In the genomic region with DNA sequence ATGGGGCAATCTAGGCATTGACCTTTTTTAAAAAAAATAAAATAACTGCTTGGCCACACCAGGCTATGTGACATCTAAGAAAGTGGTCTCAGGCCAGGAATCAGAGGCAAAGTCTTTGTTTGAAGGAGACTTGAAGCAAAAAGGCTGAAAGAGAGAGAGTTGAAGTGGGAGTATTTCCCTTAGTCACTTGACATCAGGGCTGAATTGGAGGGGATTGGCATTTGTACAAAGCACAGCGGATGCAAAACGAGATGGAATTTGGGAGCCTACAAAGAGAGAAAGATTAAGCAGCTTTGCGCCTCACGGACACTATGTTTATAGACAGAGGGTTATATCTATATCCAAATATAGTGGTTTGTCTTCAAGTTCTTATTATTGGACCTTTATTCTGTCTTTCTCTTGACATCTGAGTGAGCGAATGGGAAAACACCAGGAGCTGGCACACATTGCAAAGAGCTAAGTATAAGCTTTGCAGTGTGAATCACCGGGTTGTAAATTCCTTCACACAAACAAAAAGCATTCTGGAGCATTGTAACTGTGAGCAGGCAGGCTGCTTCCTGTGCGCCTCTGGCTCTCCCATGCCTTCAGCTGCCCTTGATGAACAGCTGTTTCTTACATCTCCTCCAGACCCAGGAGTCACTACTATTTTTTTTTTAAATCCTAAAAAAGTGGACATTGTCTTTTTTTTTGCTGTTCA, we compare ENCODE assay signal across 15 cellular contexts.
DNase-seq lines count a peak whose midpoint lies in the region; ATAC-seq, FAIRE-seq and TF ChIP-seq lines count a peak whose summit lies in the region.
"Had no signal": no experiment of that assay in that cellular context is flagged by ENCODE, and none has a peak within 500 bp of the region (broad histone marks: within the 10 kb centered on the region; RNA-seq: fewer than 3 reads in every experiment).

No MANE protein-coding gene starts in this region.

- CTCF ChIA-PET in IMR-90 (lab: Yijun Ruan, JAX), result no interaction called here

- no peak overlapping the region for H2BK12ac ChIP-seq in mesenchymal stem cell (ENCODE audit: low read length in 2 of 2)

- no peak for TF ChIP-seq RAD21 in IMR-90 (IDR thresholded peaks at IDR 0.05; ENCODE audit: low read length)

- TF ChIP-seq CTCF in AG09309 (IDR thresholded peaks at IDR 0.05; ENCODE audit: control insufficient read depth, insufficient read depth, low read depth, low read length, missing control alignments) (no peak), IMR-90 (conservative IDR thresholded peaks at IDR 0.05; ENCODE audit: low read depth, low read length) (no peak), D721Med (IDR thresholded peaks at IDR 0.05; ENCODE audit: insufficient read depth, missing control alignments) (no peak)

- H3K18ac ChIP-seq in IMR-90 (ENCODE audit: low read depth, low read length) (no peak overlapping the region), mesenchymal stem cell (ENCODE audit: low read depth in 1 of 2, low read length in 2 of 2) (peak overlapping the region in 1 of 2 experiments; percentile 41)

- no peaks in the 10 kb centered on the region for H3K9me3 Mint-ChIP-seq in activated T-cell treated with anti-CD3 and anti-CD28 coated beads, Interleukin-2, amount 50 U/mL, for 4 hours
- H3K9me3 Mint-ChIP-seq: activated CD8-positive, alpha-beta T cell treated with anti-CD3 and anti-CD28 coated beads for 36 hours had no signal

- H3K27me3 ChIP-seq in IMR-90 (ENCODE audit: control insufficient read depth, insufficient read depth, low read length) (no peaks in the 10 kb centered on the region), mesenchymal stem cell (ENCODE audit: control insufficient read depth in 1 of 2, insufficient read depth in 1 of 2, low read length in 2 of 2) (no peaks in the 10 kb centered on the region)
- H3K27me3 ChIP-seq: uterus had no signal

- H2BK120ac ChIP-seq in IMR-90 (ENCODE audit: low read depth, low read length) (no peak overlapping the region), mesenchymal stem cell (ENCODE audit: low read depth, low read length) (no peak overlapping the region)

- no peaks in the 10 kb centered on the region for H3K4me1 Mint-ChIP-seq in activated T-cell treated with anti-CD3 and anti-CD28 coated beads, Interleukin-2, amount 50 U/mL, for 4 hours (ENCODE audit: low read depth)
- H3K4me1 Mint-ChIP-seq: activated naive CD4-positive, alpha-beta T cell treated with anti-CD3 and anti-CD28 coated beads, Interleukin-2, amount 10 ng/mL, durations not matched to agents 7 days and 5 days had no signal

- H4K20me1 ChIP-seq in IMR-90 (ENCODE audit: insufficient read depth, low read length), result no peaks in the 10 kb centered on the region

- H3K27me3 Mint-ChIP-seq in activated T-cell treated with anti-CD3 and anti-CD28 coated beads, Interleukin-2, amount 50 U/mL, for 4 hours (ENCODE audit: low read depth), result no peaks in the 10 kb centered on the region
- H3K27me3 Mint-ChIP-seq: activated CD8-positive, alpha-beta T cell treated with anti-CD3 and anti-CD28 coated beads for 36 hours; activated naive CD4-positive, alpha-beta T cell treated with anti-CD3 and anti-CD28 coated beads, Interleukin-2, amount 10 ng/mL, durations not matched to agents 7 days and 5 days had no signal

- H3K23ac ChIP-seq in IMR-90 (ENCODE audit: low read depth, low read length), result no peak overlapping the region
- no peak overlapping the region for H3K23ac ChIP-seq in mesenchymal stem cell (ENCODE audit: low read length in 2 of 2)

- TF ChIP-seq POLR2A in IMR-90 (IDR thresholded peaks at IDR 0.05; ENCODE audit: low read depth, low read length), result no peak

- no peak for FAIRE-seq in D721Med (lab: Jason Lieb, UNC)

- no peak overlapping the region for H3K56ac ChIP-seq in IMR-90 (ENCODE audit: extremely low read depth, insufficient read depth, low read length)

- H2BK20ac ChIP-seq in IMR-90 (ENCODE audit: low read depth, low read length), result no peak overlapping the region

- H3K4ac ChIP-seq in IMR-90 (ENCODE audit: low read depth, low read length), result no peak overlapping the region
- H3K4ac ChIP-seq in mesenchymal stem cell (ENCODE audit: low read depth in 1 of 2, low read length in 2 of 2), result no peak overlapping the region

- no peak overlapping the region for H3K4me3 Mint-ChIP-seq in activated T-cell treated with anti-CD3 and anti-CD28 coated beads, Interleukin-2, amount 50 U/mL, for 4 hours
- H3K4me3 Mint-ChIP-seq: activated CD8-positive, alpha-beta T cell treated with anti-CD3 and anti-CD28 coated beads for 36 hours; activated naive CD4-positive, alpha-beta T cell treated with anti-CD3 and anti-CD28 coated beads, Interleukin-2, amount 10 ng/mL, durations not matched to agents 7 days and 5 days had no signal

- no peak overlapping the region for H2BK15ac ChIP-seq in IMR-90 (ENCODE audit: low read depth, low read length)
- no peak overlapping the region for H2BK15ac ChIP-seq in mesenchymal stem cell (ENCODE audit: low read depth, poor library complexity, severe bottlenecking)

- no peak overlapping the region for H4K91ac ChIP-seq in IMR-90 (ENCODE audit: insufficient read depth, low read depth, low read length)
- no peak overlapping the region for H4K91ac ChIP-seq in mesenchymal stem cell (ENCODE audit: low read length)

- dilution Hi-C loops in IMR-90 (cut with HindIII; ENCODE audit: low sequenced_read_pairs, unreplicated experiment), result no loop called here

- no peak overlapping the region for H2AK5ac ChIP-seq in IMR-90 (ENCODE audit: low read depth, low read length)
- no peak overlapping the region for H2AK5ac ChIP-seq in mesenchymal stem cell (ENCODE audit: low read length, severe bottlenecking)

- no peaks in the 10 kb centered on the region for H3K9me1 ChIP-seq in IMR-90 (ENCODE audit: insufficient read depth, low read length)

- H3K36me3 ChIP-seq in IMR-90 (ENCODE audit: control insufficient read depth, insufficient read depth, low read length) (no peaks in the 10 kb centered on the region), mesenchymal stem cell (ENCODE audit: control insufficient read depth in 1 of 2, insufficient read depth in 2 of 2, low read depth in 1 of 2, low read length in 2 of 2) (no peaks in the 10 kb centered on the region)
- H3K36me3 ChIP-seq: uterus had no signal

- no peak overlapping the region for H4K5ac ChIP-seq in IMR-90 (ENCODE audit: low read depth, low read length)

- H3K9me3 ChIP-seq in IMR-90 (ENCODE audit: control insufficient read depth, insufficient read depth, low read length) (peaks cover 4% of the 10 kb centered on the region; the same call in 1 of the 2 replicates), mesenchymal stem cell (ENCODE audit: control insufficient read depth, low read length) (no peaks in the 10 kb centered on the region)
- H3K9me3 ChIP-seq: uterus had no signal

- H4K8ac ChIP-seq in IMR-90 (ENCODE audit: low read depth in 2 of 2, low read length in 2 of 2) (no peak overlapping the region), mesenchymal stem cell (ENCODE audit: low read length) (no peak overlapping the region)

- 0% methylated on average over 1 of the region's 7 CpGs; no CpG with 5 or more reads in 1 of the 2 experiments for WGBS in IMR-90 (ENCODE audit: extremely low coverage in 2 of 2, insufficient read length in 1 of 2), 2 experiments
- WGBS in mesenchymal stem cell, result 16% methylated on average over 7 of the region's 7 CpGs

- H2BK5ac ChIP-seq in IMR-90 (ENCODE audit: low read depth, low read length, poor library complexity, severe bottlenecking) (no peak overlapping the region), mesenchymal stem cell (ENCODE audit: low read depth, low read length, poor library complexity, severe bottlenecking) (no peak overlapping the region)

- no peak overlapping the region for H3K4me2 ChIP-seq in IMR-90 (ENCODE audit: low read depth, low read length)
- no peak overlapping the region for H3K4me2 ChIP-seq in mesenchymal stem cell (ENCODE audit: low read length, poor library complexity, severe bottlenecking)

- in situ Hi-C loops in IMR-90 (cut with MboI; ENCODE audit: low sequenced_read_pairs), result no loop called here

- no TSS peak for BruUV-seq in IMR-90 (replicated peaks; lab: Mats Ljungman, UMichigan)

- DNase-seq in AG09309 (ENCODE audit: low read depth) (peak; percentile 85), IMR-90 (peak; percentile 4), dedifferentiated amniotic fluid mesenchymal stem cell (ENCODE audit: extremely low spot score) (peak; percentile 20), mesenchymal stem cell (peak; percentile 68), D721Med (ENCODE audit: insufficient read length, low spot score) (no peak)
- DNase-seq in activated T-cell treated with anti-CD3 and anti-CD28 coated beads, Interleukin-2, amount 50 U/mL, for 4 hours, result no peak
- DNase-seq: activated CD8-positive, alpha-beta T cell treated with anti-CD3 and anti-CD28 coated beads for 36 hours; activated naive CD4-positive, alpha-beta T cell treated with anti-CD3 and anti-CD28 coated beads, Interleukin-2, amount 10 ng/mL, durations not matched to agents 7 days and 5 days; MV-4-11; NCI-H446 treated with DMSO at 0.1 percent for 48 hours; uterus had no signal

- intact Hi-C loops in IMR-90 (cut with micrococcal nuclease), result no loop called here

- no peaks in the 10 kb centered on the region for H3K36me3 Mint-ChIP-seq in activated T-cell treated with anti-CD3 and anti-CD28 coated beads, Interleukin-2, amount 50 U/mL, for 4 hours (ENCODE audit: insufficient read depth)
- H3K36me3 Mint-ChIP-seq: activated naive CD4-positive, alpha-beta T cell treated with anti-CD3 and anti-CD28 coated beads, Interleukin-2, amount 10 ng/mL, durations not matched to agents 7 days and 5 days had no signal

- ATAC-seq in IMR-90 (ENCODE audit: low read depth), result no peak; the same call in 1 of the 2 replicates
- no peak for ATAC-seq in HG02970 (IDR thresholded peaks at IDR 0.05; ENCODE audit: low FRiP score, unreplicated experiment)
- ATAC-seq in GM21381 (IDR thresholded peaks at IDR 0.05; ENCODE audit: unreplicated experiment), result no peak
- no peak for ATAC-seq in activated T-cell treated with anti-CD3 and anti-CD28 coated beads, Interleukin-2, amount 50 U/mL, for 4 hours
- ATAC-seq: activated CD8-positive, alpha-beta T cell treated with anti-CD3 and anti-CD28 coated beads for 36 hours; sciatic nerve had no signal

- no peak overlapping the region for H2AK9ac ChIP-seq in IMR-90 (replicated peaks; ENCODE audit: low read depth, low read length, poor library complexity)

- H3K4me1 ChIP-seq in IMR-90 (ENCODE audit: control insufficient read depth, insufficient read depth, low read length), result no peaks in the 10 kb centered on the region
- H3K4me1 ChIP-seq in mesenchymal stem cell (ENCODE audit: control insufficient read depth, insufficient read depth, low read depth, low read length), result no peaks in the 10 kb centered on the region
- H3K4me1 ChIP-seq: uterus had no signal

- H3K4me3 ChIP-seq in AG09309 (ENCODE audit: control insufficient read depth, low read depth, low read length) (no peak overlapping the region; the same call in 1 of the 2 replicates), IMR-90 (ENCODE audit: insufficient read depth, low read depth, low read length) (no peak overlapping the region), mesenchymal stem cell (ENCODE audit: insufficient read depth in 1 of 2, low read depth in 1 of 2, low read length in 2 of 2) (peak overlapping the region in 1 of 2 experiments; percentile 68)
- H3K4me3 ChIP-seq: coronary artery, uterus had no signal

- H3K9ac ChIP-seq in IMR-90 (ENCODE audit: low read depth, low read length) (no peak overlapping the region), mesenchymal stem cell (ENCODE audit: low read length) (peak overlapping the region; percentile 48)

- H3K27ac ChIP-seq in IMR-90 (ENCODE audit: insufficient read depth, low read length) (no peak overlapping the region), mesenchymal stem cell (ENCODE audit: low read length, poor library complexity, severe bottlenecking) (no peak overlapping the region)
- H3K27ac ChIP-seq: coronary artery had no signal

- H3K79me1 ChIP-seq in IMR-90 (ENCODE audit: low read depth in 1 of 2, low read length in 2 of 2) (no peaks in the 10 kb centered on the region), mesenchymal stem cell (replicated peaks; ENCODE audit: low read length, poor library complexity, severe bottlenecking) (no peaks in the 10 kb centered on the region)

- POLR2A ChIA-PET in IMR-90 (lab: Charles Lee; ENCODE audit: unreplicated experiment), result no interaction called here

- H3K14ac ChIP-seq in IMR-90 (replicated peaks; ENCODE audit: low read depth, low read length) (no peak overlapping the region), mesenchymal stem cell (ENCODE audit: low read length in 2 of 2) (no peak overlapping the region)

- H2AFZ ChIP-seq in IMR-90 (replicated peaks; ENCODE audit: low read length, poor library complexity) (no peak overlapping the region), mesenchymal stem cell (ENCODE audit: low read depth, low read length) (no peak overlapping the region)

Comparison
In these comparisons a context has a peak if more than half of its experiments do, and no peak if none do; other contexts are left out.
1. DNase-seq: peak in AG09309 (single experiment), IMR-90 (single experiment), dedifferentiated amniotic fluid mesenchymal stem cell (single experiment) and mesenchymal stem cell (single experiment); none in D721Med (single experiment) and activated T-cell treated with anti-CD3 and anti-CD28 coated beads, Interleukin-2, amount 50 U/mL, for 4 hours (single experiment).